Comparison of ENCODE assay signal across 1 cellular context in the genomic region with DNA sequence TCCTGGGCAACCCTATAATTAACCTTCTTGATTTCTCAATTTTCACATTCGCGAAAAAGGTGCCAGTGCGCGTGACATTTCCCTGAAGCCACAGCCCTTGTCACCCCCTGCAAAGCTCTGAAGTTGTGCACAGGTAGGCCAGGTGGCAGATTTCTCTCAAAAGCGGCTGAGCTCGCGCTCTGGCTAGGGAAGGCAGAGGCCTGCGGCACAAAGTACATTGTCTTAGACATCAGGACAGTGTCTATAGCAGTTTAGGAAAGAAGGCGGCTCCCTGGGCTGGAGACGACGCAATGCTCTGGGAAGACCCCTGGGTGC.
TF ChIP-seq lines count a peak whose summit lies in the region.

No MANE protein-coding gene starts in this region.

TF ChIP-seq in GM23338, 12 proteins besides CTCF, POLR2A, EP300 and RAD21:
- TF ChIP-seq, protein P1, sequence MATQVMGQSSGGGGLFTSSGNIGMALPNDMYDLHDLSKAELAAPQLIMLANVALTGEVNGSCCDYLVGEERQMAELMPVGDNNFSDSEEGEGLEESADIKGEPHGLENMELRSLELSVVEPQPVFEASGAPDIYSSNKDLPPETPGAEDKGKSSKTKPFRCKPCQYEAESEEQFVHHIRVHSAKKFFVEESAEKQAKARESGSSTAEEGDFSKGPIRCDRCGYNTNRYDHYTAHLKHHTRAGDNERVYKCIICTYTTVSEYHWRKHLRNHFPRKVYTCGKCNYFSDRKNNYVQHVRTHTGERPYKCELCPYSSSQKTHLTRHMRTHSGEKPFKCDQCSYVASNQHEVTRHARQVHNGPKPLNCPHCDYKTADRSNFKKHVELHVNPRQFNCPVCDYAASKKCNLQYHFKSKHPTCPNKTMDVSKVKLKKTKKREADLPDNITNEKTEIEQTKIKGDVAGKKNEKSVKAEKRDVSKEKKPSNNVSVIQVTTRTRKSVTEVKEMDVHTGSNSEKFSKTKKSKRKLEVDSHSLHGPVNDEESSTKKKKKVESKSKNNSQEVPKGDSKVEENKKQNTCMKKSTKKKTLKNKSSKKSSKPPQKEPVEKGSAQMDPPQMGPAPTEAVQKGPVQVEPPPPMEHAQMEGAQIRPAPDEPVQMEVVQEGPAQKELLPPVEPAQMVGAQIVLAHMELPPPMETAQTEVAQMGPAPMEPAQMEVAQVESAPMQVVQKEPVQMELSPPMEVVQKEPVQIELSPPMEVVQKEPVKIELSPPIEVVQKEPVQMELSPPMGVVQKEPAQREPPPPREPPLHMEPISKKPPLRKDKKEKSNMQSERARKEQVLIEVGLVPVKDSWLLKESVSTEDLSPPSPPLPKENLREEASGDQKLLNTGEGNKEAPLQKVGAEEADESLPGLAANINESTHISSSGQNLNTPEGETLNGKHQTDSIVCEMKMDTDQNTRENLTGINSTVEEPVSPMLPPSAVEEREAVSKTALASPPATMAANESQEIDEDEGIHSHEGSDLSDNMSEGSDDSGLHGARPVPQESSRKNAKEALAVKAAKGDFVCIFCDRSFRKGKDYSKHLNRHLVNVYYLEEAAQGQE (IDR thresholded peaks at IDR 0.05; ENCODE audit: unreplicated experiment) = no peak
- TF ChIP-seq NANOG (IDR thresholded peaks at IDR 0.05; ENCODE audit: borderline replicate concordance) = no peak
- no peak for TF ChIP-seq STAT1 (IDR thresholded peaks at IDR 0.05; ENCODE audit: unreplicated experiment)
- TF ChIP-seq EZH2phosphoT487 (IDR thresholded peaks at IDR 0.05; ENCODE audit: unreplicated experiment) = no peak
- TF ChIP-seq ZNF331 (CRISPR knock-in tag; IDR thresholded peaks at IDR 0.05; ENCODE audit: low read depth) = no peak
- TF ChIP-seq EZH2 (IDR thresholded peaks at IDR 0.05; ENCODE audit: low read depth, unreplicated experiment) = no peak
- no peak for TF ChIP-seq CREB1 (CRISPR knock-in tag; IDR thresholded peaks at IDR 0.05; ENCODE audit: low read depth)
- no peak for TF ChIP-seq POLR2AphosphoS5 (IDR thresholded peaks at IDR 0.05; ENCODE audit: low read depth)
- TF ChIP-seq ZNF114 (CRISPR knock-in tag; IDR thresholded peaks at IDR 0.05) = no peak
- TF ChIP-seq JUNB (IDR thresholded peaks at IDR 0.05; ENCODE audit: unreplicated experiment) = no peak
- TF ChIP-seq, protein P2, sequence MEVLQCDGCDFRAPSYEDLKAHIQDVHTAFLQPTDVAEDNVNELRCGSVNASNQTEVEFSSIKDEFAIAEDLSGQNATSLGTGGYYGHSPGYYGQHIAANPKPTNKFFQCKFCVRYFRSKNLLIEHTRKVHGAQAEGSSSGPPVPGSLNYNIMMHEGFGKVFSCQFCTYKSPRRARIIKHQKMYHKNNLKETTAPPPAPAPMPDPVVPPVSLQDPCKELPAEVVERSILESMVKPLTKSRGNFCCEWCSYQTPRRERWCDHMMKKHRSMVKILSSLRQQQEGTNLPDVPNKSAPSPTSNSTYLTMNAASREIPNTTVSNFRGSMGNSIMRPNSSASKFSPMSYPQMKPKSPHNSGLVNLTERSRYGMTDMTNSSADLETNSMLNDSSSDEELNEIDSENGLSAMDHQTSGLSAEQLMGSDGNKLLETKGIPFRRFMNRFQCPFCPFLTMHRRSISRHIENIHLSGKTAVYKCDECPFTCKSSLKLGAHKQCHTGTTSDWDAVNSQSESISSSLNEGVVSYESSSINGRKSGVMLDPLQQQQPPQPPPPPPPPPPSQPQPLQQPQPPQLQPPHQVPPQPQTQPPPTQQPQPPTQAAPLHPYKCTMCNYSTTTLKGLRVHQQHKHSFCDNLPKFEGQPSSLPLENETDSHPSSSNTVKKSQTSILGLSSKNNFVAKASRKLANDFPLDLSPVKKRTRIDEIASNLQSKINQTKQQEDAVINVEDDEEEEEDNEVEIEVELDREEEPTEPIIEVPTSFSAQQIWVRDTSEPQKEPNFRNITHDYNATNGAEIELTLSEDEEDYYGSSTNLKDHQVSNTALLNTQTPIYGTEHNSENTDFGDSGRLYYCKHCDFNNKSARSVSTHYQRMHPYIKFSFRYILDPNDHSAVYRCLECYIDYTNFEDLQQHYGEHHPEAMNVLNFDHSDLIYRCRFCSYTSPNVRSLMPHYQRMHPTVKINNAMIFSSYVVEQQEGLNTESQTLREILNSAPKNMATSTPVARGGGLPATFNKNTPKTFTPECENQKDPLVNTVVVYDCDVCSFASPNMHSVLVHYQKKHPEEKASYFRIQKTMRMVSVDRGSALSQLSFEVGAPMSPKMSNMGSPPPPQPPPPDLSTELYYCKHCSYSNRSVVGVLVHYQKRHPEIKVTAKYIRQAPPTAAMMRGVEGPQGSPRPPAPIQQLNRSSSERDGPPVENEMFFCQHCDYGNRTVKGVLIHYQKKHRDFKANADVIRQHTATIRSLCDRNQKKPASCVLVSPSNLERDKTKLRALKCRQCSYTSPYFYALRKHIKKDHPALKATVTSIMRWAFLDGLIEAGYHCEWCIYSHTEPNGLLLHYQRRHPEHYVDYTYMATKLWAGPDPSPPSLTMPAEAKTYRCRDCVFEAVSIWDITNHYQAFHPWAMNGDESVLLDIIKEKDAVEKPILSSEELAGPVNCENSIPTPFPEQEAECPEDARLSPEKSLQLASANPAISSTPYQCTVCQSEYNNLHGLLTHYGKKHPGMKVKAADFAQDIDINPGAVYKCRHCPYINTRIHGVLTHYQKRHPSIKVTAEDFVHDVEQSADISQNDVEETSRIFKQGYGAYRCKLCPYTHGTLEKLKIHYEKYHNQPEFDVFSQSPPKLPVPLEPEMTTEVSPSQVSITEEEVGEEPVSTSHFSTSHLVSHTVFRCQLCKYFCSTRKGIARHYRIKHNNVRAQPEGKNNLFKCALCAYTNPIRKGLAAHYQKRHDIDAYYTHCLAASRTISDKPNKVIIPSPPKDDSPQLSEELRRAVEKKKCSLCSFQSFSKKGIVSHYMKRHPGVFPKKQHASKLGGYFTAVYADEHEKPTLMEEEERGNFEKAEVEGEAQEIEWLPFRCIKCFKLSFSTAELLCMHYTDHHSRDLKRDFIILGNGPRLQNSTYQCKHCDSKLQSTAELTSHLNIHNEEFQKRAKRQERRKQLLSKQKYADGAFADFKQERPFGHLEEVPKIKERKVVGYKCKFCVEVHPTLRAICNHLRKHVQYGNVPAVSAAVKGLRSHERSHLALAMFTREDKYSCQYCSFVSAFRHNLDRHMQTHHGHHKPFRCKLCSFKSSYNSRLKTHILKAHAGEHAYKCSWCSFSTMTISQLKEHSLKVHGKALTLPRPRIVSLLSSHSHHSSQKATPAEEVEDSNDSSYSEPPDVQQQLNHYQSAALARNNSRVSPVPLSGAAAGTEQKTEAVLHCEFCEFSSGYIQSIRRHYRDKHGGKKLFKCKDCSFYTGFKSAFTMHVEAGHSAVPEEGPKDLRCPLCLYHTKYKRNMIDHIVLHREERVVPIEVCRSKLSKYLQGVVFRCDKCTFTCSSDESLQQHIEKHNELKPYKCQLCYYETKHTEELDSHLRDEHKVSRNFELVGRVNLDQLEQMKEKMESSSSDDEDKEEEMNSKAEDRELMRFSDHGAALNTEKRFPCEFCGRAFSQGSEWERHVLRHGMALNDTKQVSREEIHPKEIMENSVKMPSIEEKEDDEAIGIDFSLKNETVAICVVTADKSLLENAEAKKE (CRISPR knock-in tag; IDR thresholded peaks at IDR 0.05) = no peak
- TF ChIP-seq, protein P3, sequence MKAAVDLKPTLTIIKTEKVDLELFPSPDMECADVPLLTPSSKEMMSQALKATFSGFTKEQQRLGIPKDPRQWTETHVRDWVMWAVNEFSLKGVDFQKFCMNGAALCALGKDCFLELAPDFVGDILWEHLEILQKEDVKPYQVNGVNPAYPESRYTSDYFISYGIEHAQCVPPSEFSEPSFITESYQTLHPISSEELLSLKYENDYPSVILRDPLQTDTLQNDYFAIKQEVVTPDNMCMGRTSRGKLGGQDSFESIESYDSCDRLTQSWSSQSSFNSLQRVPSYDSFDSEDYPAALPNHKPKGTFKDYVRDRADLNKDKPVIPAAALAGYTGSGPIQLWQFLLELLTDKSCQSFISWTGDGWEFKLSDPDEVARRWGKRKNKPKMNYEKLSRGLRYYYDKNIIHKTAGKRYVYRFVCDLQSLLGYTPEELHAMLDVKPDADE (IDR thresholded peaks at IDR 0.05) = no peak
